20 cellular contexts compared by ENCODE assay signal in the genomic region with DNA sequence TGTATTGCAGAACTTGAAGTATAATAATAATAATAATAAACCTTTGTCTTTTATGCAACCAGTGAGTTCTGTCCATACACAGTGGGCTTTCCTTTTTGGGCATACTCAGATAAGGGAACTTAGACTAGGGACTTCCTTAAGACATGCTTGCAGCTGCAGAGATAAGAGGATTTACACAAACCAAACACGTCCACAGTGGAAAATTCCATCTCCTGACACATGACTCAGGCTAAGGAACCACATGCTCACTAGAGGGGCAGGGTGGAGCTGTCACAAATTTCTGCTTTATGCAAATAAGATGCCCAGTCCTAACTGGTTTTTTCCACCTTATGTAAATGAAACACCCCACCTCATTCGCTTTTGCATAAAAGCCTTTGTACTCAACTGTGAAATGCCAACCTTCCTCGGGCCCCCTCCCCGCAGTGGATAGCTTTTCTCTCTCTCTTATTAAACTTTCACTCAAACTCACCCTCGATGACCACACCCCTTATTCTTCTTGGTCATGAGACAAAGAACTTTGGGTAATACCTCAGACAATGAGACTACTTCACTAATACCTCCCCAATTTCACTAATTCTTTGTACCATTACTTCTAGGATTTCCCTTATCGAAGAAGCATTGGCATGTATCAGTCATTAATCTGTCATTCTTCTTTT.
"Had no signal": no experiment of that assay in that cellular context is flagged by ENCODE, and none has a peak within 500 bp of the region (broad histone marks: within the 10 kb centered on the region; RNA-seq: fewer than 3 reads in every experiment).

No MANE protein-coding gene starts in this region.

- H3K4me1 Mint-ChIP-seq: activated naive CD8-positive, alpha-beta T cell treated with anti-CD3 and anti-CD28 coated beads, Interleukin-2, amount 50 U/mL, for 24 hours; memory B cell; natural killer cell; stimulated activated naive B cell treated with anti-CD40 and anti-IgM and Interleukin-4, amounts not matched to agents 10 μg/mL and 1 μg/mL and 100 μg/mL, for 72 hours had no signal

- H3K36me3 Mint-ChIP-seq: memory B cell; natural killer cell; stimulated activated naive B cell treated with anti-CD40 and anti-IgM and Interleukin-4, amounts not matched to agents 10 μg/mL and 1 μg/mL and 100 μg/mL, for 72 hours had no signal

- DNase-seq: activated naive CD4-positive, alpha-beta T cell treated with anti-CD3 and anti-CD28 coated beads for 36 hours; activated naive CD8-positive, alpha-beta T cell treated with anti-CD3 and anti-CD28 coated beads, Interleukin-2, amount 50 U/mL, for 24 hours; activated T-cell treated with anti-CD3 and anti-CD28 coated beads for 4 hours; cerebellar nuclear complex; dermis blood vessel endothelial cell; effector memory CD8-positive, alpha-beta T cell; kidney; left ventricle myocardium superior; natural killer cell; posterior cingulate gyrus; retina; stimulated activated naive B cell treated with anti-CD40 and anti-IgM and Interleukin-4, amounts not matched to agents 10 μg/mL and 1 μg/mL and 100 μg/mL, for 72 hours; thyroid gland had no signal

- H3K27me3 Mint-ChIP-seq: activated naive CD8-positive, alpha-beta T cell treated with anti-CD3 and anti-CD28 coated beads, Interleukin-2, amount 50 U/mL, for 24 hours; effector memory CD8-positive, alpha-beta T cell; memory B cell; stimulated activated naive B cell treated with anti-CD40 and anti-IgM and Interleukin-4, amounts not matched to agents 10 μg/mL and 1 μg/mL and 100 μg/mL, for 72 hours had no signal

- ATAC-seq: activated CD4-positive, CD25-positive, alpha-beta regulatory T cell treated with anti-CD3 and anti-CD28 coated beads, Interleukin-2, amount 50 U/mL, for 24 hours; activated naive CD8-positive, alpha-beta T cell treated with anti-CD3 and anti-CD28 coated beads, Interleukin-2, amount 50 U/mL, for 24 hours; effector memory CD8-positive, alpha-beta T cell; gastroesophageal sphincter; left ventricle myocardium superior; natural killer cell; stimulated activated naive B cell treated with anti-CD40 and anti-IgM and Interleukin-4, amounts not matched to agents 10 μg/mL and 1 μg/mL and 100 μg/mL, for 72 hours had no signal

- H3K4me3 ChIP-seq: ascending aorta, breast epithelium, gastroesophageal sphincter, thyroid gland had no signal

- H3K27ac Mint-ChIP-seq: activated naive CD4-positive, alpha-beta T cell treated with anti-CD3 and anti-CD28 coated beads for 36 hours; activated naive CD8-positive, alpha-beta T cell treated with anti-CD3 and anti-CD28 coated beads, Interleukin-2, amount 50 U/mL, for 24 hours; activated T-helper 2 cell treated with anti-CD3 and anti-CD28 coated beads, Interferon-gamma antibody, Interleukin-2, Interleukin-4, amounts not matched to agents 10 μg/mL and 5 μg/mL and 100 μg/mL, durations not matched to agents 14 hours and 24 hours and 36 hours; effector memory CD8-positive, alpha-beta T cell; memory B cell; natural killer cell; stimulated activated naive B cell treated with anti-CD40 and anti-IgM and Interleukin-4, amounts not matched to agents 10 μg/mL and 1 μg/mL and 100 μg/mL, for 72 hours; T-helper 1 cell treated with Interleukin-12 subunit alpha and Interleukin-12 subunit beta and Interleukin-4 antibody, amounts not matched to agents 30 μg/mL and 1 μg/mL, for 36 hours had no signal

- H3K4me3 Mint-ChIP-seq: activated naive CD4-positive, alpha-beta T cell treated with anti-CD3 and anti-CD28 coated beads for 36 hours; activated naive CD8-positive, alpha-beta T cell treated with anti-CD3 and anti-CD28 coated beads, Interleukin-2, amount 50 U/mL, for 24 hours; effector memory CD8-positive, alpha-beta T cell; memory B cell; natural killer cell; stimulated activated naive B cell treated with anti-CD40 and anti-IgM and Interleukin-4, amounts not matched to agents 10 μg/mL and 1 μg/mL and 100 μg/mL, for 72 hours; T-helper 1 cell treated with Interleukin-12 subunit alpha and Interleukin-12 subunit beta and Interleukin-4 antibody, amounts not matched to agents 30 μg/mL and 1 μg/mL, for 36 hours had no signal
